Comparison of ENCODE assay signal across 7 cellular contexts in the genomic region with DNA sequence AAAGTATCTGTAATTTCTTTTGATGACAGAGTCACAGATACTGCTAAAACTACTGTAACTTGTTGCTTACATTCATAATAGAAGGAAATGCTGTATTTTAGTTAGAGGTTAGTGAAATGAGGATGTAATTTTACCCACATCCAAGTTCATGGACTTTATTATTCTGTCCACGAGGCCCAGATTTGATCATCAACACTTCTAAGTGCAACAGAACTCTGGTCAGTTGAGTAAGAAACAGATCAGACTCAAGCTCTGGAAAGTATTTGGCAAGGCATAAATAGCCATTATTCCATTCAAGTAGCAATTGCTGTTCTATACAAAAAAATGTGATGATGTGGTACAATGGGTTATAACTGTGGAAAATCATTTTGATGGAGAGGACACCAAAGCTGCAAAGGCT.
"Had no signal": no experiment of that assay in that cellular context is flagged by ENCODE, and none has a peak within 500 bp of the region (broad histone marks: within the 10 kb centered on the region; RNA-seq: fewer than 3 reads in every experiment).

No MANE protein-coding gene starts in this region.

- H3K27me3 Mint-ChIP-seq: IgD-negative memory B cell had no signal

- H3K4me3 Mint-ChIP-seq: GM23338, H9, IgD-negative memory B cell had no signal

- H2AFZ ChIP-seq: GM23338 had no signal

- FAIRE-seq: H1, H54, HTR-8/SVneo had no signal

- ATAC-seq: GM23338 had no signal

- H3K27ac Mint-ChIP-seq: GM23338, H9, IgD-negative memory B cell had no signal

- H3K4me3 ChIP-seq: GM23338 had no signal

- H3K4me2 ChIP-seq: GM23338 had no signal

- H3K9me3 Mint-ChIP-seq: GM23338, H9, IgD-negative memory B cell had no signal

- DNase-seq: H9, HCEC 1CT had no signal
